13 cellular contexts compared by ENCODE assay signal in the genomic region with DNA sequence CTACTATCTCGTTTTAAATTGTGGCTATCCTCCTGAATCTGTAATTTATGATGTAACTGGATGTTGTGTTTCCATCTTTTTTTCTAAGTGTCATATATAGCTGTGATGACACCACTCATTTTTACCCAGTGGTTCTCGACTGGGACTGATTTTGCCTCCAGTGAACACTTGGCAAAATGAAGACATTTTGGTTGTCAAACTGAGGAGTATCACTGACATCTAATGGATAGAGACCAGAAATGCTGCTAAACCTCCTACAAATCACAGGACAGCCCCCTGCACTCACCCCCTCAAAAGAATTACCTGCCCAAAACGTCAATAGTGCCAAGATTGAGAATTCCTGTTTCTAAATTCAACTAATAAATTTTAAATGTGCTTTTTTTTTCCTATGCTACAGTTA. TPM values are rescaled to one million over a fixed set of nuclear protein-coding genes. Genes with fewer than 3 reads are reported as not detected.
A peak's percentile ranks its signal among the peaks of the same experiment; 100 is the strongest.
DNase-seq lines count a peak whose midpoint lies in the region; ATAC-seq and TF ChIP-seq lines count a peak whose summit lies in the region.
"Had no signal": no experiment of that assay in that cellular context is flagged by ENCODE, and none has a peak within 500 bp of the region (broad histone marks: within the 10 kb centered on the region; RNA-seq: fewer than 3 reads in every experiment).

No MANE protein-coding gene starts in this region.

- H3K27me3 ChIP-seq in skeletal muscle satellite cell (ENCODE audit: control insufficient read depth, insufficient read depth, low read length): no peaks in the 10 kb centered on the region

- no peaks in the 10 kb centered on the region for H3K9me2 ChIP-seq in OCI-LY7 (ENCODE audit: insufficient read depth, low read length)

- H2AFZ ChIP-seq in OCI-LY7 (ENCODE audit: low read length): no peak overlapping the region

- H3K4me3 Mint-ChIP-seq in activated T-cell treated with anti-CD3 and anti-CD28 coated beads, Interleukin-2, amount 50 U/mL, for 72 hours: peak overlapping the region; percentile 4 to 98
- H3K4me3 Mint-ChIP-seq in chondrocyte (ENCODE audit: unreplicated experiment): no peak overlapping the region

- H3K36me3 Mint-ChIP-seq in activated T-cell treated with anti-CD3 and anti-CD28 coated beads, Interleukin-2, amount 50 U/mL, for 72 hours (ENCODE audit: insufficient read depth in 2 of 2): peaks cover 8 to 13% of the 10 kb centered on the region in 2 donors
- H3K36me3 Mint-ChIP-seq in chondrocyte (ENCODE audit: low read depth): peaks cover 9% of the 10 kb centered on the region

- POLR2A ChIA-PET in OCI-LY7 (lab: Charles Lee): interaction anchor here (1.0 to 1.6 kb wide), 2 partner anchors 12 to 97 kb away, joined by 3 to 5 read pairs; a partner anchor contains a TSS

- BruUV-seq in OCI-LY7 (replicated peaks; lab: Mats Ljungman, UMichigan): no TSS peak

- CTCF ChIA-PET in OCI-LY7 (lab: Charles Lee; ENCODE audit: unreplicated experiment): no interaction called here

- H3K4me1 Mint-ChIP-seq in activated T-cell treated with anti-CD3 and anti-CD28 coated beads, Interleukin-2, amount 50 U/mL, for 72 hours (ENCODE audit: low read depth): peaks cover 42% of the 10 kb centered on the region
- peaks cover 31% of the 10 kb centered on the region for H3K4me1 Mint-ChIP-seq in chondrocyte (ENCODE audit: low read depth)

- peak overlapping the region; percentile 96 for H3K4me3 ChIP-seq in OCI-LY7 (ENCODE audit: low read depth, low read length, poor library complexity, severe bottlenecking)
- H3K4me3 ChIP-seq in skeletal muscle satellite cell (ENCODE audit: low read length): no peak overlapping the region

- H3K9me3 Mint-ChIP-seq in activated T-cell treated with anti-CD3 and anti-CD28 coated beads, Interleukin-2, amount 50 U/mL, for 72 hours: no peaks in the 10 kb centered on the region
- H3K9me3 Mint-ChIP-seq in chondrocyte (ENCODE audit: low read depth): no peaks in the 10 kb centered on the region
- H3K9me3 Mint-ChIP-seq: stimulated activated memory B cell treated with anti-CD40 and anti-IgM and Interleukin-4, amounts not matched to agents 10 μg/mL and 1 μg/mL and 100 μg/mL, for 72 hours had no signal

- H3K27ac ChIP-seq in OCI-LY7 (ENCODE audit: low read depth, low read length, poor library complexity, severe bottlenecking): no peak overlapping the region
- H3K27ac ChIP-seq: left ventricle myocardium inferior, VCaP had no signal

- no peak for ATAC-seq in activated T-cell treated with anti-CD3 and anti-CD28 coated beads, Interleukin-2, amount 50 U/mL, for 72 hours (replicated peaks in 1 of 2)
- ATAC-seq in GM18868 (IDR thresholded peaks at IDR 0.05; ENCODE audit: unreplicated experiment): no peak
- ATAC-seq: stimulated activated memory B cell treated with anti-CD40 and anti-IgM and Interleukin-4, amounts not matched to agents 10 μg/mL and 1 μg/mL and 100 μg/mL, for 72 hours had no signal

- H3K36me3 ChIP-seq in OCI-LY7 (ENCODE audit: insufficient read depth, low read length) (peaks cover 48% of the 10 kb centered on the region), skeletal muscle satellite cell (ENCODE audit: insufficient read depth, low read length) (peaks cover 29% of the 10 kb centered on the region)

- H3K4me1 ChIP-seq in OCI-LY7 (ENCODE audit: insufficient read depth, low read length, poor library complexity, severe bottlenecking): peaks cover 30% of the 10 kb centered on the region
- H3K4me1 ChIP-seq in skeletal muscle satellite cell (ENCODE audit: control insufficient read depth, insufficient read depth, low read length): peaks cover 21% of the 10 kb centered on the region

- intact Hi-C loops in OCI-LY7 (cut with micrococcal nuclease; ENCODE audit: unreplicated experiment): loop anchor here (2.0 to 10.0 kb wide), 4 partner anchors 132 to 760 kb away; partner anchors contain the start of genes EXTL2, RTCA and SLC30A7

- peak overlapping the region; percentile 25 for H3K27ac Mint-ChIP-seq in activated T-cell treated with anti-CD3 and anti-CD28 coated beads, Interleukin-2, amount 50 U/mL, for 72 hours
- H3K27ac Mint-ChIP-seq in chondrocyte (ENCODE audit: unreplicated experiment): no peak overlapping the region
- H3K27ac Mint-ChIP-seq: stimulated activated memory B cell treated with anti-CD40 and anti-IgM and Interleukin-4, amounts not matched to agents 10 μg/mL and 1 μg/mL and 100 μg/mL, for 72 hours had no signal

- peaks cover 65% of the 10 kb centered on the region for H3K79me2 ChIP-seq in OCI-LY7 (ENCODE audit: insufficient read depth, low read depth, low read length)

- no peaks in the 10 kb centered on the region for H3K9me3 ChIP-seq in OCI-LY7 (ENCODE audit: low read length)
- H3K9me3 ChIP-seq in skeletal muscle satellite cell (replicated peaks; ENCODE audit: low read length): no peaks in the 10 kb centered on the region
- H3K9me3 ChIP-seq: left ventricle myocardium inferior had no signal

- no peaks in the 10 kb centered on the region for H4K20me1 ChIP-seq in OCI-LY7 (ENCODE audit: insufficient read depth, low read length)

- peak; percentile 73 for TF ChIP-seq CTCF in OCI-LY7 (conservative IDR thresholded peaks at IDR 0.05; ENCODE audit: low read length)
- peak; percentile 35 for TF ChIP-seq CTCF in chondrocyte (IDR thresholded peaks at IDR 0.05)

- no peaks in the 10 kb centered on the region for H3K27me3 Mint-ChIP-seq in activated T-cell treated with anti-CD3 and anti-CD28 coated beads, Interleukin-2, amount 50 U/mL, for 72 hours (ENCODE audit: low read depth)
- H3K27me3 Mint-ChIP-seq in chondrocyte (ENCODE audit: low read depth): no peaks in the 10 kb centered on the region
- H3K27me3 Mint-ChIP-seq: stimulated activated memory B cell treated with anti-CD40 and anti-IgM and Interleukin-4, amounts not matched to agents 10 μg/mL and 1 μg/mL and 100 μg/mL, for 72 hours had no signal

- DNase-seq in activated T-cell treated with anti-CD3 and anti-CD28 coated beads, Interleukin-2, amount 50 U/mL, for 72 hours: no peak
- no peak for DNase-seq in activated T-cell treated with anti-CD3 and anti-CD28 coated beads, Interleukin-2, amount 50 U/mL, for 48 hours
- DNase-seq in OCI-LY7 (ENCODE audit: low spot score): peak; percentile 60
- no peak for DNase-seq in chondrocyte (ENCODE audit: low spot score)
- no peak for DNase-seq in NCI-H146 (lab: John Stamatoyannopoulos, UW)
- DNase-seq in COR-L47 (lab: John Stamatoyannopoulos, UW): no peak
- DNase-seq: foreskin fibroblast, left ventricle myocardium inferior, NCI-H1105 had no signal

- H3K4me2 ChIP-seq in OCI-LY7 (ENCODE audit: low read length): peak overlapping the region; percentile 79
- H3K4me2 ChIP-seq in skeletal muscle satellite cell (ENCODE audit: low read length): peak overlapping the region; percentile 96

- peak overlapping the region; percentile 87 for H3K9ac ChIP-seq in skeletal muscle satellite cell (ENCODE audit: low read depth, low read length)

RNA-seq across cellular contexts. Expression of gene TRMT13, which starts 1.9 kb away (rescaled TPM):
- total RNA-seq in activated T-cell treated with anti-CD3 and anti-CD28 coated beads, Interleukin-2, amount 50 U/mL, for 72 hours: 10 to 100 TPM; 19.9 to 24.4 TPM
- total RNA-seq in OCI-LY7 (2014; rRNA removed; shearing (Covaris generic)): 14.5 and 24.2 TPM in 2 replicates
- total RNA-seq in OCI-LY7 (2022) (28.7 TPM in 2 replicates), chondrocyte (7.1 to 11.0 TPM (median 7.4 TPM) in 3 replicates)
- total RNA-seq in skeletal muscle satellite cell (2012; rRNA removed): 10.9 and 15.3 TPM in 2 replicates

RNA-seq across cellular contexts. Expression of gene SASS6, which starts 2.1 kb away (rescaled TPM):
- total RNA-seq in activated T-cell treated with anti-CD3 and anti-CD28 coated beads, Interleukin-2, amount 50 U/mL, for 72 hours: 10 to 100 TPM; 14.3 to 15.9 TPM
- 12.1 and 12.6 TPM in 2 replicates for total RNA-seq in OCI-LY7 (2014; rRNA removed; shearing (Covaris generic))
- total RNA-seq in OCI-LY7 (2022): 18.7 and 21.2 TPM in 2 replicates
- 2.3 to 3.6 TPM (median 2.4 TPM) in 3 replicates for total RNA-seq in chondrocyte
- 3.5 and 3.7 TPM in 2 replicates for total RNA-seq in skeletal muscle satellite cell (2012; rRNA removed)

RNA-seq across cellular contexts. Expression of gene LRRC39, which starts 43.2 kb away (rescaled TPM):
- 1 to 10 TPM in 1 of 2 donors, under 1 TPM in 1; 0.86 to 1.3 TPM for total RNA-seq in activated T-cell treated with anti-CD3 and anti-CD28 coated beads, Interleukin-2, amount 50 U/mL, for 72 hours
- 0.51 and 1.5 TPM in 2 replicates for total RNA-seq in OCI-LY7 (2014; rRNA removed; shearing (Covaris generic))
- 0.96 and 1.8 TPM in 2 replicates for total RNA-seq in OCI-LY7 (2022)
- 1.00 to 1.3 TPM in 2 of 3 replicates, not detected in the other for total RNA-seq in chondrocyte
- under 0.01 and 0.44 TPM in 2 replicates for total RNA-seq in skeletal muscle satellite cell (2012; rRNA removed)
